20 cellular contexts compared by ENCODE assay signal in genomic region chr12:126358806-126359205, GRCh38.
"Had no signal": no experiment of that assay in that cellular context is flagged by ENCODE, and none has a peak within 500 bp of the region (broad histone marks: within the 10 kb centered on the region; RNA-seq: fewer than 3 reads in every experiment).

No MANE protein-coding gene starts in this region.

- DNase-seq: IMR-90, Karpas-422, KG1, MG63, NCI-H1092, NCI-H1105 treated with DMSO at 0.1 percent for 48 hours, NCI-H1417 treated with DMSO at 0.1 percent for 48 hours, NCI-H146, NCI-H1694 treated with DMSO at 0.1 percent for 48 hours, NCI-H1930, NCI-H2081, NCI-H2171, NCI-H226, NCI-H446, NCI-H524, NCI-H526 treated with DMSO at 0.1 percent for 48 hours, SHP77, SW 1271, T-cell had no signal

- ATAC-seq: HepG2, T-cell had no signal
